ENCODE assay signal across 8 cellular contexts in genomic region chr12:47881826-47882427, GRCh38. TPM values are rescaled to one million over a fixed set of nuclear protein-coding genes. Genes with fewer than 3 reads are reported as not detected.
A peak's percentile ranks its signal among the peaks of the same experiment; 100 is the strongest.
DNase-seq lines count a peak whose midpoint lies in the region; ATAC-seq and TF ChIP-seq lines count a peak whose summit lies in the region.

No MANE protein-coding gene starts in this region.

- H3K27ac Mint-ChIP-seq in MCF 10A (ENCODE audit: low read depth, unreplicated experiment): peak overlapping the region; percentile 25
- peak overlapping the region in 8 of 10 donors; percentile 14 to 89 (median 42) for H3K27ac Mint-ChIP-seq in naive thymus-derived CD8-positive, alpha-beta T cell

- H3K4me1 Mint-ChIP-seq in MCF 10A (ENCODE audit: insufficient read depth, unreplicated experiment): peaks cover 52% of the 10 kb centered on the region
- peaks cover 31 to 55% (median 42%) of the 10 kb centered on the region in 4 donors for H3K4me1 Mint-ChIP-seq in naive thymus-derived CD8-positive, alpha-beta T cell

- H3K4me3 Mint-ChIP-seq in MCF 10A (ENCODE audit: unreplicated experiment): no peak overlapping the region
- peak overlapping the region; percentile 31 to 91 (median 84) for H3K4me3 Mint-ChIP-seq in naive thymus-derived CD8-positive, alpha-beta T cell

- H3K27me3 Mint-ChIP-seq in MCF 10A (ENCODE audit: insufficient read depth, unreplicated experiment): no peaks in the 10 kb centered on the region
- peaks cover 0 to 6% (median 0%) of the 10 kb centered on the region in 5 donors for H3K27me3 Mint-ChIP-seq in naive thymus-derived CD8-positive, alpha-beta T cell

- POLR2A ChIA-PET in MCF 10A (lab: Yijun Ruan, JAX): interaction anchor here (0.6 to 1.4 kb wide), 3 partner anchors 15 to 23 kb away, joined by 3 to 6 read pairs (median 5); partner anchors contain the start of gene VDR
- POLR2A ChIA-PET in naive thymus-derived CD8-positive, alpha-beta T cell (lab: Charles Lee): interaction anchor here (4.0 kb wide), 1 partner anchor 23 kb away, joined by 20 read pairs; the partner anchor contains the start of gene VDR

- ATAC-seq in naive thymus-derived CD8-positive, alpha-beta T cell: no peak
- ATAC-seq in HG03439 (IDR thresholded peaks at IDR 0.05; ENCODE audit: unreplicated experiment): no peak

- BruUV-seq in MCF 10A (replicated peaks; lab: Mats Ljungman, UMichigan): no TSS peak

- CTCF ChIA-PET in MCF 10A (lab: Yijun Ruan, JAX): interaction anchor here (0.6 to 0.8 kb wide), 2 partner anchors 12 to 17 kb away, joined by 3 to 4 read pairs; no protein-coding TSS in a partner anchor

- H3K9me3 Mint-ChIP-seq in MCF 10A (ENCODE audit: unreplicated experiment): no peaks in the 10 kb centered on the region
- no peaks in the 10 kb centered on the region for H3K9me3 Mint-ChIP-seq in naive thymus-derived CD8-positive, alpha-beta T cell

- intact Hi-C loops in MCF 10A (cut with micrococcal nuclease): no loop called here

- DNase-seq in CD1c-positive myeloid dendritic cell (ENCODE audit: extremely low spot score) (peak; percentile 70), LHCN-M2 (ENCODE audit: low read depth) (peak; percentile 98), MCF 10A (ENCODE audit: unreplicated experiment) (peak; percentile 94), pons (ENCODE audit: low spot score) (no peak), NCI-H1930 (lab: John Stamatoyannopoulos, UW) (no peak)
- DNase-seq in naive thymus-derived CD8-positive, alpha-beta T cell: no peak
- no peak for DNase-seq in stimulated activated CD4-positive, alpha-beta T cell treated with anti-CD3 and anti-CD28 coated beads, Interleukin-4, amount 100 ng/mL, for 24 hours

- TF ChIP-seq CTCF in MCF 10A (IDR thresholded peaks at IDR 0.05; ENCODE audit: unreplicated experiment): no peak

- peaks cover 19% of the 10 kb centered on the region for H3K36me3 Mint-ChIP-seq in MCF 10A (ENCODE audit: insufficient read depth, unreplicated experiment)
- no peaks in the 10 kb centered on the region for H3K36me3 Mint-ChIP-seq in naive thymus-derived CD8-positive, alpha-beta T cell

RNA-seq across cellular contexts. Expression of gene VDR, which starts 22.9 kb away (rescaled TPM):
- total RNA-seq in LHCN-M2 (2014; rRNA removed): 5.8 and 5.9 TPM in 2 replicates
- polyA plus RNA-seq in LHCN-M2 (2012): 6.6 TPM
- 22.3 and 23.4 TPM in 2 replicates for total RNA-seq in MCF 10A (2022)
- under 1 TPM; 0.49 to 0.73 TPM for total RNA-seq in naive thymus-derived CD8-positive, alpha-beta T cell
- polyA plus RNA-seq in naive thymus-derived CD8-positive, alpha-beta T cell: not detected

Comparison
In these comparisons a context has a peak if more than half of its experiments do, and no peak if none do; other contexts are left out.
1. DNase-seq: peak in CD1c-positive myeloid dendritic cell (single experiment), LHCN-M2 (single experiment) and MCF 10A (single experiment); none in naive thymus-derived CD8-positive, alpha-beta T cell (0 of 10), stimulated activated CD4-positive, alpha-beta T cell treated with anti-CD3 and anti-CD28 coated beads, Interleukin-4, amount 100 ng/mL, for 24 hours (single experiment), pons (single experiment) and NCI-H1930 (0 of 2).